In genomic region chr15:52069559-52069958, GRCh38 we compare ENCODE assay signal across 34 cellular contexts. TPM values are rescaled to one million over a fixed set of nuclear protein-coding genes. Genes with fewer than 3 reads are reported as not detected.
DNase-seq lines count a peak whose midpoint lies in the region; ATAC-seq, FAIRE-seq and TF ChIP-seq lines count a peak whose summit lies in the region.
"Had no signal": no experiment of that assay in that cellular context is flagged by ENCODE, and none has a peak within 500 bp of the region (broad histone marks: within the 10 kb centered on the region; RNA-seq: fewer than 3 reads in every experiment).

No MANE protein-coding gene starts in this region.

- no peaks in the 10 kb centered on the region for H3K9me3 ChIP-seq in mammary epithelial cell (replicated peaks; ENCODE audit: insufficient read depth, low read length)
- no peaks in the 10 kb centered on the region for H3K9me3 ChIP-seq in small intestine (ENCODE audit: control insufficient read depth, low read depth)
- H3K9me3 ChIP-seq: BLaER1 treated with 17β-estradiol and CSF1 and Interleukin-3, amounts not matched to agents 10 nM and 100 nM; HAP-1; ovary; upper lobe of right lung had no signal

- BruUV-seq in mammary epithelial cell (replicated peaks; lab: Mats Ljungman, UMichigan), result no TSS peak

- ATAC-seq in left colon (peak; percentile 68), HG03039 (IDR thresholded peaks at IDR 0.05; ENCODE audit: unreplicated experiment) (no peak), HG03135 (IDR thresholded peaks at IDR 0.05; ENCODE audit: unreplicated experiment) (no peak)
- ATAC-seq: left ventricle myocardium superior, PC-3, upper lobe of right lung had no signal

- H3K9ac ChIP-seq in mammary epithelial cell (ENCODE audit: insufficient read depth, low read length), result peak overlapping the region; percentile 24
- H3K9ac ChIP-seq: BLaER1 treated with 17β-estradiol and CSF1 and Interleukin-3, amounts not matched to agents 10 nM and 100 nM; KMS-11 had no signal

- WGBS in mammary epithelial cell (ENCODE audit: low coverage, missing lambda C conversion rate), result 0% methylated on average over 5 of the region's 5 CpGs
- WGBS in small intestine, 3 donors, result 13 to 62% (median 38%) methylated on average over 5 of the region's 5 CpGs

- dilution Hi-C loops in mammary epithelial cell (cut with HindIII; ENCODE audit: low sequenced_read_pairs), result loop anchor here (5.0 kb wide), 1 partner anchor 47 kb away; no protein-coding TSS in a partner anchor

- H3K36me3 ChIP-seq in mammary epithelial cell (ENCODE audit: insufficient read depth, low read length) (peaks cover 3% of the 10 kb centered on the region), small intestine (ENCODE audit: control insufficient read depth in 2 of 2, insufficient read depth in 2 of 2, low read length in 2 of 2) (no peaks in the 10 kb centered on the region)
- H3K36me3 ChIP-seq: ovary had no signal

- no peak for TF ChIP-seq CTCF in mammary epithelial cell (conservative IDR thresholded peaks at IDR 0.05 in 1 of 2, IDR thresholded peaks at IDR 0.05 in 1 of 2; ENCODE audit: extremely low read depth in 1 of 2, insufficient read depth in 1 of 2, low read depth in 1 of 2, low read length in 2 of 2)
- no peak for TF ChIP-seq CTCF in GM20000 (IDR thresholded peaks at IDR 0.05; ENCODE audit: extremely low read depth, missing control alignments)

- peak overlapping the region; percentile 53 for H3K4me2 ChIP-seq in mammary epithelial cell (ENCODE audit: insufficient read depth, low read depth, low read length)
- H3K4me2 ChIP-seq: BLaER1 treated with 17β-estradiol and CSF1 and Interleukin-3, amounts not matched to agents 10 nM and 100 nM; KMS-11 had no signal

- CTCF ChIA-PET in mammary epithelial cell (lab: Charles Lee; ENCODE audit: low non-redundant PET), result interaction anchor here (0.6 to 1.0 kb wide), 4 partner anchors 9 to 124 kb away, joined by 3 to 14 read pairs (median 4); partner anchors contain the start of gene LEO1

- H3K4me3 ChIP-seq in mammary epithelial cell (replicated peaks in 1 of 3; ENCODE audit: insufficient read depth in 1 of 3, low read depth in 2 of 3, low read length in 3 of 3) (no peak overlapping the region), small intestine (ENCODE audit: low read depth in 1 of 2, low read length in 2 of 2) (no peak overlapping the region)
- H3K4me3 ChIP-seq: BLaER1 treated with 17β-estradiol and CSF1 and Interleukin-3, amounts not matched to agents 10 nM and 100 nM; cardiac muscle cell; coronary artery; HAP-1; ovary; upper lobe of right lung had no signal

- peak overlapping the region; percentile 76 for H3K27ac ChIP-seq in mammary epithelial cell (ENCODE audit: insufficient read depth, low read depth, low read length)
- H3K27ac ChIP-seq in small intestine (ENCODE audit: low read depth in 1 of 2, low read length in 1 of 2), result no peak overlapping the region
- H3K27ac ChIP-seq: BLaER1 treated with 17β-estradiol and CSF1 and Interleukin-3, amounts not matched to agents 10 nM and 100 nM; cardiac muscle cell; coronary artery; KMS-11; ovary; upper lobe of right lung had no signal

- no peak overlapping the region for H2AFZ ChIP-seq in mammary epithelial cell (ENCODE audit: low read depth, low read length)

- in situ Hi-C loops in mammary epithelial cell (cut with MboI; ENCODE audit: low sequenced_read_pairs in 2 of 2), result no loop called here

- no peaks in the 10 kb centered on the region for H3K27me3 ChIP-seq in mammary epithelial cell (ENCODE audit: insufficient read depth, low read length)
- no peaks in the 10 kb centered on the region for H3K27me3 ChIP-seq in small intestine (ENCODE audit: control insufficient read depth in 2 of 2, insufficient read depth in 2 of 2, low read length in 2 of 2)
- H3K27me3 ChIP-seq: BLaER1 treated with 17β-estradiol and CSF1 and Interleukin-3, amounts not matched to agents 10 nM and 100 nM; cardiac muscle cell; ovary; upper lobe of right lung had no signal

- intact Hi-C loops in mammary epithelial cell (cut with micrococcal nuclease) (no loop called here), left colon (cut with DNase I, micrococcal nuclease) (no loop called here)

- no peaks in the 10 kb centered on the region for H4K20me1 ChIP-seq in mammary epithelial cell (ENCODE audit: insufficient read depth, low read length)
- H4K20me1 ChIP-seq: BLaER1 treated with 17β-estradiol and CSF1 and Interleukin-3, amounts not matched to agents 10 nM and 100 nM had no signal

- FAIRE-seq in small intestine (lab: Jason Lieb, UNC), result no peak
- FAIRE-seq: GM19239, HTR-8/SVneo had no signal

- DNase-seq in LoVo (ENCODE audit: low spot score), result peak; percentile 82
- peak; percentile 94 for DNase-seq in mammary epithelial cell
- peak; percentile 50 to 74 for DNase-seq in left colon
- peak; percentile 96 for DNase-seq in small intestine
- no peak for DNase-seq in GM20000 (ENCODE audit: low spot score)
- DNase-seq: activated CD4-positive, alpha-beta T cell treated with anti-CD3 and anti-CD28 coated beads, Interleukin-2, amount 50 U/mL, for 4 hours; activated CD8-positive, alpha-beta memory T cell treated with anti-CD3 and anti-CD28 coated beads, Interleukin-2, amount 50 U/mL, for 4 hours; COR-L47; DMS79; effector memory CD4-positive, alpha-beta T cell; GDM1; left ventricle myocardium superior; NCI-H1436; NCI-H2107; NK-92 treated with Interleukin-12 subunit alpha and Interleukin-12 subunit beta, amount 100 ng/mL, for 24 hours; ovary; PC-3; stimulated activated CD4-positive, alpha-beta T cell treated with anti-CD3 and anti-CD28 coated beads, Interleukin-4, amount 100 ng/mL, for 1 hour; substantia nigra; T-helper 1 cell; upper lobe of right lung had no signal

- no peaks in the 10 kb centered on the region for H3K79me2 ChIP-seq in mammary epithelial cell (ENCODE audit: insufficient read depth, low read length)

- H3K4me1 ChIP-seq in mammary epithelial cell (ENCODE audit: insufficient read depth, low read length) (peaks cover 46% of the 10 kb centered on the region), small intestine (ENCODE audit: control insufficient read depth in 2 of 2, insufficient read depth in 1 of 2, low read depth in 1 of 2, low read length in 1 of 2) (peaks cover 5 to 13% of the 10 kb centered on the region in 2 donors)
- H3K4me1 ChIP-seq: HAP-1, upper lobe of right lung had no signal

RNA-seq across cellular contexts. Expression of gene BCL2L10, which starts 43.0 kb away (rescaled TPM):
- total RNA-seq in mammary epithelial cell (1 to 10 TPM in 1 of 2 donors, not detected in 1; 2.2 TPM), left colon (1 to 10 TPM in 1 of 2 donors, under 1 TPM in 1; 0.55 to 1.3 TPM)
- polyA plus RNA-seq in mammary epithelial cell (0.39 TPM), small intestine (1 to 10 TPM; 3.2 to 5.6 (median 3.8) TPM)
- polyA minus RNA-seq in mammary epithelial cell, result 5.5 TPM
- total RNA-seq: activated T-helper 2 cell treated with anti-CD3 and anti-CD28 coated beads, Interferon-gamma antibody, Interleukin-2, Interleukin-4, amounts not matched to agents 10 μg/mL and 5 μg/mL and 100 μg/mL, durations not matched to agents 14 hours and 24 hours and 36 hours; left ventricle myocardium superior; mononuclear cell; NCI-H460; PC-3; upper lobe of right lung had no signal
- polyA plus RNA-seq: cardiac muscle cell, neural cell had no signal

RNA-seq across cellular contexts. Expression of gene MAPK6, which starts 50.5 kb away (rescaled TPM):
- total RNA-seq in mammary epithelial cell (100 to 1,000 TPM in 1 of 2 donors, 10 to 100 TPM in 1; 99.9 to 105 TPM), left colon (10 to 100 TPM; 68.8 to 75.5 TPM)
- polyA plus RNA-seq in mammary epithelial cell (42.5 TPM), small intestine (10 to 100 TPM; 15.5 to 28.6 (median 26.6) TPM)
- 76.9 TPM for polyA minus RNA-seq in mammary epithelial cell
